Comparison of ENCODE assay signal across 9 cellular contexts in the genomic region with DNA sequence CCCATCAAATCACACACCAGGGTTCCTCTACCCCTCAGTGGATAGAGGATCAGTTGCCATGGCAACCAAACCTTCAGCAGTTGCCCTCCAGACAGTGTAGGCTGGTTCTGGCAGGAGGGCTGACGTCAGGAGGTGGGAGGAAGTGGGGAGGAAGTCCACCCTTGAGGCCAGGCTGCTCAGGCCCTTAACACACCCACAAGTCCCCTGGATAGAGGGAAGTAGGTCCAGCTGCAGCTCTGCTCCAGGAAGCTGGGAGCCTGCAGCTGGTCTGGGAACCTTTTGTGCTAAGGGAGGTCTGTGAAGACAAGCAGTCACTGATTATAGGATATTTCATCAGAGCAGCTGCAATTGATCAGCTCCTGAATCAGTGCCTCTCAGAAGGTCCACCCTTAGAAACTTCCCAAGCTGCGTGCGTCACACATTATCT.
DNase-seq lines count a peak whose midpoint lies in the region; ATAC-seq, FAIRE-seq and TF ChIP-seq lines count a peak whose summit lies in the region.
"Had no signal": no experiment of that assay in that cellular context is flagged by ENCODE, and none has a peak within 500 bp of the region (broad histone marks: within the 10 kb centered on the region; RNA-seq: fewer than 3 reads in every experiment).

No MANE protein-coding gene starts in this region.

- DNase-seq in DMS53 treated with DMSO at 0.1 percent for 48 hours (lab: John Stamatoyannopoulos, UW; ENCODE audit: unreplicated experiment): peak; percentile 19
- peak; percentile 15 for DNase-seq in NB4 (ENCODE audit: low read depth)
- peak; percentile 88 for DNase-seq in fibroblast of pulmonary artery (ENCODE audit: low read depth)
- DNase-seq in pancreas: peak in 1 of 6 donors; percentile 7
- no peak for DNase-seq in RCC 7860 (ENCODE audit: low spot score)
- no peak for DNase-seq in dedifferentiated amniotic fluid mesenchymal stem cell (ENCODE audit: extremely low spot score)

- H3K4me3 ChIP-seq in NB4 (ENCODE audit: low read depth, low read length): no peak overlapping the region
- no peak overlapping the region for H3K4me3 ChIP-seq in fibroblast of pulmonary artery (replicated peaks; ENCODE audit: low read depth, low read length)
- H3K4me3 ChIP-seq in pancreas: no peak overlapping the region

- H3K36me3 ChIP-seq in pancreas: no peaks in the 10 kb centered on the region

- TF ChIP-seq CTCF in NB4 (IDR thresholded peaks at IDR 0.05; ENCODE audit: low read depth, low read length) (no peak), fibroblast of pulmonary artery (IDR thresholded peaks at IDR 0.05; ENCODE audit: low read length, missing control alignments) (no peak), pancreas (IDR thresholded peaks at IDR 0.05) (no peak)

- TF ChIP-seq POLR2A in NB4 (IDR thresholded peaks at IDR 0.05; ENCODE audit: extremely low read depth, insufficient read length): no peak

- no peaks in the 10 kb centered on the region for H3K4me1 ChIP-seq in pancreas

- WGBS in pancreas, 2 donors: 9 to 19% methylated on average over 3 of the region's 3 CpGs

- FAIRE-seq in pancreas (lab: Jason Lieb, UNC): no peak
- FAIRE-seq in RCC 7860 (lab: Jason Lieb, UNC): no peak
- FAIRE-seq: TTC549 had no signal

- no peak overlapping the region for H3K27ac ChIP-seq in pancreas

- no peaks in the 10 kb centered on the region for H3K9me3 ChIP-seq in pancreas

- peak in 3 of 4 donors; percentile 28 to 63 (median 62) for ATAC-seq in pancreas
- ATAC-seq in GM19455 (IDR thresholded peaks at IDR 0.05; ENCODE audit: unreplicated experiment): no peak
- ATAC-seq in HG03442 (IDR thresholded peaks at IDR 0.05; ENCODE audit: unreplicated experiment): no peak

- peaks cover 0 to 7% (median 2%) of the 10 kb centered on the region in 4 donors for H3K27me3 ChIP-seq in pancreas

- intact Hi-C loops in pancreas (cut with DNase I): loop anchor here in 2 of 3 donors (5.0 to 10.0 kb wide), 2 partner anchors 314 to 321 kb away; no protein-coding TSS in a partner anchor

Comparison
In these comparisons a context has a peak if more than half of its experiments do, and no peak if none do; other contexts are left out.
1. DNase-seq: peak in DMS53 treated with DMSO at 0.1 percent for 48 hours (single experiment), NB4 (single experiment) and fibroblast of pulmonary artery (single experiment); none in RCC 7860 (single experiment) and dedifferentiated amniotic fluid mesenchymal stem cell (single experiment).
2. ATAC-seq: peak in pancreas (3 of 4); none in GM19455 (single experiment) and HG03442 (single experiment).